Comparison of ENCODE assay signal across 17 cellular contexts in genomic region chr15:94607176-94607654, GRCh38.
A peak's percentile ranks its signal among the peaks of the same experiment; 100 is the strongest.
DNase-seq lines count a peak whose midpoint lies in the region; FAIRE-seq and TF ChIP-seq lines count a peak whose summit lies in the region.
"Had no signal": no experiment of that assay in that cellular context is flagged by ENCODE, and none has a peak within 500 bp of the region (broad histone marks: within the 10 kb centered on the region; RNA-seq: fewer than 3 reads in every experiment).

No MANE protein-coding gene starts in this region.

- DNase-seq in CMK (ENCODE audit: low read depth) (peak; percentile 81), endothelial cell of umbilical vein (ENCODE audit: low read depth, low spot score) (peak; percentile 96), mesenchymal stem cell (peak; percentile 22), HCEC 1CT (no peak), NCI-H82 (lab: John Stamatoyannopoulos, UW) (no peak), NCI-H1105 (lab: John Stamatoyannopoulos, UW) (no peak), EL (no peak)
- DNase-seq: activated CD4-positive, alpha-beta T cell treated with anti-CD3 and anti-CD28 coated beads for 48 hours; activated naive CD8-positive, alpha-beta T cell treated with anti-CD3 and anti-CD28 coated beads for 36 hours; cortex of kidney; H7; Karpas-422; NCI-H524 treated with DMSO at 0.1 percent for 48 hours had no signal

- H3K79me2 ChIP-seq in Loucy (ENCODE audit: insufficient read depth, low read length) (no peaks in the 10 kb centered on the region), endothelial cell of umbilical vein (ENCODE audit: control insufficient read depth, insufficient read depth, low read length) (no peaks in the 10 kb centered on the region)

- no peak overlapping the region for H2BK12ac ChIP-seq in mesenchymal stem cell (ENCODE audit: low read length in 2 of 2)

- H2BK5ac ChIP-seq in mesenchymal stem cell (ENCODE audit: low read depth, low read length, poor library complexity, severe bottlenecking) = no peak overlapping the region

- peak; percentile 94 for FAIRE-seq in endothelial cell of umbilical vein (lab: Jason Lieb, UNC)

- H3K4me2 ChIP-seq in Loucy (ENCODE audit: low read depth, low read length, poor library complexity, severe bottlenecking) (peak overlapping the region; percentile 57), endothelial cell of umbilical vein (ENCODE audit: insufficient read depth, low read length) (peak overlapping the region; percentile 67), mesenchymal stem cell (ENCODE audit: low read length, poor library complexity, severe bottlenecking) (no peak overlapping the region)

- no peak overlapping the region for H4K91ac ChIP-seq in mesenchymal stem cell (ENCODE audit: low read length)

- CTCF ChIA-PET in endothelial cell of umbilical vein (lab: Charles Lee) = interaction anchor here (0.6 to 2.7 kb wide), 19 partner anchors 13 to 1978 kb away, joined by 3 to 51 read pairs (median 3); no protein-coding TSS in a partner anchor

- H3K9ac ChIP-seq in Loucy (ENCODE audit: low read depth, low read length, poor library complexity, severe bottlenecking) (no peak overlapping the region), endothelial cell of umbilical vein (replicated peaks; ENCODE audit: extremely low read depth, insufficient read depth, low read length) (peak overlapping the region; percentile 59), mesenchymal stem cell (ENCODE audit: low read length) (no peak overlapping the region)

- H3K14ac ChIP-seq in mesenchymal stem cell (ENCODE audit: low read length in 2 of 2) = no peak overlapping the region

- H4K20me1 ChIP-seq in Loucy (ENCODE audit: insufficient read depth, low read length, poor library complexity, severe bottlenecking) (peaks cover 3% of the 10 kb centered on the region), endothelial cell of umbilical vein (replicated peaks; ENCODE audit: control insufficient read depth, extremely low read depth, insufficient read depth, low read length) (no peaks in the 10 kb centered on the region)

- peak overlapping the region in 1 of 2 experiments; percentile 19 for H3K18ac ChIP-seq in mesenchymal stem cell (ENCODE audit: low read depth in 1 of 2, low read length in 2 of 2)

- intact Hi-C loops in endothelial cell of umbilical vein (cut with micrococcal nuclease) = loop anchor here (1.0 to 5.0 kb wide), 11 partner anchors 22 to 1750 kb away; no protein-coding TSS in a partner anchor

- H3K23ac ChIP-seq in mesenchymal stem cell (ENCODE audit: low read length in 2 of 2) = no peak overlapping the region

- no peak overlapping the region for H2BK15ac ChIP-seq in mesenchymal stem cell (ENCODE audit: low read depth, poor library complexity, severe bottlenecking)

- no peaks in the 10 kb centered on the region for H3F3A ChIP-seq in Loucy (ENCODE audit: low read depth)

- H3K27ac ChIP-seq in endothelial cell of umbilical vein (ENCODE audit: insufficient read depth, low read depth, low read length) (peak overlapping the region; percentile 97), mesenchymal stem cell (ENCODE audit: low read length, poor library complexity, severe bottlenecking) (no peak overlapping the region)
- H3K27ac ChIP-seq: C4-2B, SJSA1 had no signal

- no peaks in the 10 kb centered on the region for H3K9me1 ChIP-seq in endothelial cell of umbilical vein (replicated peaks; ENCODE audit: control insufficient read depth, extremely low read depth, insufficient read depth, low read length)

- H2AFZ ChIP-seq in Loucy (ENCODE audit: low read length) = no peak overlapping the region
- H2AFZ ChIP-seq in endothelial cell of umbilical vein (ENCODE audit: low read depth, low read length) = no peak overlapping the region
- no peak overlapping the region for H2AFZ ChIP-seq in mesenchymal stem cell (ENCODE audit: low read depth, low read length)

- no peak overlapping the region for H2BK120ac ChIP-seq in mesenchymal stem cell (ENCODE audit: low read depth, low read length)

- H3K4me3 ChIP-seq in Loucy (ENCODE audit: low read length, poor library complexity, severe bottlenecking) (peak overlapping the region; percentile 36), endothelial cell of umbilical vein (replicated peaks in 1 of 3; ENCODE audit: insufficient read depth in 1 of 3, low read depth in 1 of 3, low read length in 3 of 3) (no peak overlapping the region), mesenchymal stem cell (ENCODE audit: insufficient read depth in 1 of 2, low read depth in 1 of 2, low read length in 2 of 2) (no peak overlapping the region)
- H3K4me3 ChIP-seq: SJSA1, uterus had no signal

- H3K4ac ChIP-seq in mesenchymal stem cell (ENCODE audit: low read depth in 1 of 2, low read length in 2 of 2) = no peak overlapping the region

- TF ChIP-seq CTCF in Loucy (conservative IDR thresholded peaks at IDR 0.05; ENCODE audit: low read length) (no peak), endothelial cell of umbilical vein (IDR thresholded peaks at IDR 0.05; ENCODE audit: extremely low read depth in 1 of 2, insufficient read depth in 1 of 2, low read depth in 1 of 2, low read length in 2 of 2) (no peak)

- H3K9me2 ChIP-seq in Loucy (replicated peaks; ENCODE audit: low read depth, low read length) = no peaks in the 10 kb centered on the region

- peaks cover 38% of the 10 kb centered on the region for H3K27me3 ChIP-seq in Loucy (ENCODE audit: insufficient read depth, low read length, poor library complexity, severe bottlenecking)
- no peaks in the 10 kb centered on the region for H3K27me3 ChIP-seq in endothelial cell of umbilical vein (ENCODE audit: control insufficient read depth in 2 of 2, insufficient read depth in 2 of 2, low read length in 2 of 2)
- H3K27me3 ChIP-seq in mesenchymal stem cell (ENCODE audit: control insufficient read depth in 1 of 2, insufficient read depth in 1 of 2, low read length in 2 of 2) = no peaks in the 10 kb centered on the region
- H3K27me3 ChIP-seq: SJSA1, uterus had no signal

- no peak overlapping the region for H2AK5ac ChIP-seq in mesenchymal stem cell (ENCODE audit: low read length, severe bottlenecking)

- no TSS peak for BruUV-seq in endothelial cell of umbilical vein (replicated peaks; lab: Mats Ljungman, UMichigan)

- 51% methylated on average over 7 of the region's 7 CpGs for WGBS in mesenchymal stem cell

- H3K9me3 ChIP-seq in Loucy (ENCODE audit: insufficient read depth, low read depth, low read length) (no peaks in the 10 kb centered on the region), endothelial cell of umbilical vein (replicated peaks; ENCODE audit: control insufficient read depth, insufficient read depth, low read length) (no peaks in the 10 kb centered on the region), mesenchymal stem cell (ENCODE audit: control insufficient read depth, low read length) (no peaks in the 10 kb centered on the region)
- H3K9me3 ChIP-seq: SJSA1, uterus had no signal

- H3K4me1 ChIP-seq in Loucy (ENCODE audit: insufficient read depth, low read length, poor library complexity, severe bottlenecking) (peaks cover 25% of the 10 kb centered on the region), endothelial cell of umbilical vein (ENCODE audit: control insufficient read depth, extremely low read depth, insufficient read depth, low read length) (peaks cover 40% of the 10 kb centered on the region), mesenchymal stem cell (ENCODE audit: control insufficient read depth, insufficient read depth, low read depth, low read length) (no peaks in the 10 kb centered on the region)
- H3K4me1 ChIP-seq: SJSA1, uterus had no signal

- H3K36me3 ChIP-seq in Loucy (ENCODE audit: insufficient read depth, low read length) (no peaks in the 10 kb centered on the region), endothelial cell of umbilical vein (ENCODE audit: control insufficient read depth in 2 of 2, extremely low read depth in 1 of 2, insufficient read depth in 2 of 2, low read length in 2 of 2) (no peaks in the 10 kb centered on the region), mesenchymal stem cell (ENCODE audit: control insufficient read depth in 1 of 2, insufficient read depth in 2 of 2, low read depth in 1 of 2, low read length in 2 of 2) (no peaks in the 10 kb centered on the region)
- H3K36me3 ChIP-seq: SJSA1, uterus had no signal

- no peaks in the 10 kb centered on the region for H3K79me1 ChIP-seq in mesenchymal stem cell (replicated peaks; ENCODE audit: low read length, poor library complexity, severe bottlenecking)

- dilution Hi-C loops in endothelial cell of umbilical vein (cut with MboI; ENCODE audit: extremely low pct_ligation_motif_present, low sequenced_read_pairs) = no loop called here

- POLR2A ChIA-PET in endothelial cell of umbilical vein (lab: Charles Lee) = interaction anchor here (1.0 to 1.9 kb wide), 4 partner anchors 22 to 238 kb away, joined by 3 to 7 read pairs (median 4); no protein-coding TSS in a partner anchor

- H4K8ac ChIP-seq in mesenchymal stem cell (ENCODE audit: low read length) = no peak overlapping the region

- TF ChIP-seq POLR2A in endothelial cell of umbilical vein (IDR thresholded peaks at IDR 0.05; ENCODE audit: low read depth, low read length) = peak; percentile 75

TF ChIP-seq in endothelial cell of umbilical vein, 7 proteins besides CTCF, POLR2A, EP300 and RAD21:
- TF ChIP-seq FOS (IDR thresholded peaks at IDR 0.05; ENCODE audit: borderline replicate concordance, insufficient read depth, low read length) (peak; percentile 66), JUN (IDR thresholded peaks at IDR 0.05; ENCODE audit: borderline replicate concordance, insufficient read depth, insufficient read length, low read depth) (peak; percentile 63), GATA2 (IDR thresholded peaks at IDR 0.05; ENCODE audit: insufficient read depth, insufficient read length, low read depth, low read length) (peak; percentile 95), MYC (IDR thresholded peaks at IDR 0.05; ENCODE audit: low read depth, low read length) (no peak), POLR2AphosphoS5 (IDR thresholded peaks at IDR 0.05; ENCODE audit: insufficient read depth, low read depth, low read length) (peak; percentile 94), EZH2 (IDR thresholded peaks at IDR 0.05; ENCODE audit: borderline replicate concordance, low read depth, low read length, severe bottlenecking) (no peak), MAX (IDR thresholded peaks at IDR 0.05; ENCODE audit: insufficient read depth, insufficient read length) (no peak)
TF ChIP-seq in endothelial cell of umbilical vein: peak in this region for 4.

Comparison
In these comparisons a context has a peak if more than half of its experiments do, and no peak if none do; other contexts are left out.
1. DNase-seq: peak in CMK (single experiment), endothelial cell of umbilical vein (single experiment) and mesenchymal stem cell (single experiment); none in HCEC 1CT (single experiment), NCI-H82 (single experiment), NCI-H1105 (single experiment) and EL (single experiment).